Comparison of ENCODE assay signal across 8 cellular contexts in genomic region chr1:109426278-109427170, GRCh38. TPM values are rescaled to one million over a fixed set of nuclear protein-coding genes. Genes with fewer than 3 reads are reported as not detected.
DNase-seq lines count a peak whose midpoint lies in the region; TF ChIP-seq lines count a peak whose summit lies in the region.

TSS of gene PSMA5 (minus strand) at chr1:109426448. CDS start at chr1:109426330, 118 bp downstream.

- peak within 1 kb of the TSS; percentile 93 to 96 for H3K4me3 Mint-ChIP-seq in H9
- peak within 1 kb of the TSS; percentile 97 to 99 (median 99) for H3K4me3 Mint-ChIP-seq in nephron
- H3K4me3 Mint-ChIP-seq in stimulated activated naive CD8-positive, alpha-beta T cell treated with anti-CD3 and anti-CD28 coated beads, Interleukin-15, Interleukin-2, amounts not matched to agents 100 ng/mL and 50 ng/mL, for 24 hours: peak within 1 kb of the TSS; percentile 95

- no peak within 1 kb of the TSS for H4K8ac ChIP-seq in H9 (replicated peaks; ENCODE audit: insufficient read length, low read depth, low read length)

- H3K36me3 Mint-ChIP-seq in H9 (ENCODE audit: insufficient read depth in 1 of 3, low read depth in 3 of 3) (peaks cover 5 to 7% (median 5%) of the 10 kb centered on the region in 3 experiments; a peak in 3 of 7 replicates), nephron (ENCODE audit: low read depth) (peaks cover 14% of the 10 kb centered on the region)
- peaks cover 28% of the 10 kb centered on the region for H3K36me3 Mint-ChIP-seq in stimulated activated naive CD8-positive, alpha-beta T cell treated with anti-CD3 and anti-CD28 coated beads, Interleukin-15, Interleukin-2, amounts not matched to agents 100 ng/mL and 50 ng/mL, for 24 hours (ENCODE audit: low read depth)

- H3K27me3 Mint-ChIP-seq in H9 (ENCODE audit: low read depth) (no peaks in the 10 kb centered on the region), nephron (ENCODE audit: low read depth) (no peaks in the 10 kb centered on the region)
- no peaks in the 10 kb centered on the region for H3K27me3 Mint-ChIP-seq in stimulated activated naive CD8-positive, alpha-beta T cell treated with anti-CD3 and anti-CD28 coated beads, Interleukin-15, Interleukin-2, amounts not matched to agents 100 ng/mL and 50 ng/mL, for 24 hours

- no peak within 1 kb of the TSS for H3K23ac ChIP-seq in H9 (ENCODE audit: insufficient read length, low read depth, low read length)

- H3K27ac Mint-ChIP-seq in H9 (peak within 1 kb of the TSS; percentile 92 to 97 (median 95); a peak in 6 of 7 replicates), nephron (peak within 1 kb of the TSS; percentile 87 to 97 (median 97))
- peak within 1 kb of the TSS; percentile 88 for H3K27ac Mint-ChIP-seq in stimulated activated naive CD8-positive, alpha-beta T cell treated with anti-CD3 and anti-CD28 coated beads, Interleukin-15, Interleukin-2, amounts not matched to agents 100 ng/mL and 50 ng/mL, for 24 hours

- WGBS in H9 (ENCODE audit: extremely low coverage, insufficient read length, low lambda C conversion rate): no CpG with 5 or more reads among the region's 51 CpGs

- H2AK5ac ChIP-seq in H9 (ENCODE audit: insufficient read length, low read length): no peak within 1 kb of the TSS

- peak within 1 kb of the TSS; percentile 70 for H3K14ac ChIP-seq in H9 (ENCODE audit: insufficient read depth, low read length)

- H3K18ac ChIP-seq in H9 (ENCODE audit: insufficient read length, low read depth, low read length): peak within 1 kb of the TSS; percentile 61

- H3K9me3 Mint-ChIP-seq in H9 (no peaks in the 10 kb centered on the region), nephron (no peaks in the 10 kb centered on the region)
- H3K9me3 Mint-ChIP-seq in stimulated activated naive CD8-positive, alpha-beta T cell treated with anti-CD3 and anti-CD28 coated beads, Interleukin-15, Interleukin-2, amounts not matched to agents 100 ng/mL and 50 ng/mL, for 24 hours: no peaks in the 10 kb centered on the region

- H3K27me3 ChIP-seq in H9 (ENCODE audit: insufficient read depth, low read length): no peaks in the 10 kb centered on the region
- no peaks in the 10 kb centered on the region for H3K27me3 ChIP-seq in MG63

- H2BK12ac ChIP-seq in H9 (ENCODE audit: insufficient read length, low read depth, low read length): no peak within 1 kb of the TSS

- H2AFZ ChIP-seq in H9 (ENCODE audit: low read length): no peak within 1 kb of the TSS

- no peaks in the 10 kb centered on the region; the same call in 1 of the 2 replicates for H3K4me1 ChIP-seq in H9 (ENCODE audit: insufficient read depth, low read length)

- no peaks in the 10 kb centered on the region for H4K20me1 ChIP-seq in H9 (ENCODE audit: control insufficient read depth, insufficient read depth, insufficient read length)

- H2BK5ac ChIP-seq in H9 (ENCODE audit: insufficient read length, low read length): no peak within 1 kb of the TSS

- H3K9me3 ChIP-seq in H9 (ENCODE audit: control insufficient read depth, low read depth, low read length) (no peaks in the 10 kb centered on the region), MG63 (no peaks in the 10 kb centered on the region)

- no peak within 1 kb of the TSS for H3K56ac ChIP-seq in H9 (ENCODE audit: insufficient read length, low read depth, low read length)

- H3K23me2 ChIP-seq in H9 (ENCODE audit: insufficient read length, low read depth, low read length, poor library complexity, severe bottlenecking): peaks cover 2% of the 10 kb centered on the region

- no peak within 1 kb of the TSS for H4K5ac ChIP-seq in H9 (ENCODE audit: insufficient read length, low read depth, low read length)

- H3K79me2 ChIP-seq in H9 (ENCODE audit: insufficient read depth, low read length): peaks cover 18% of the 10 kb centered on the region; the same call in 1 of the 2 replicates

- H3K36me3 ChIP-seq in MG63: peaks cover 35% of the 10 kb centered on the region

- H3T11ph ChIP-seq in H9 (ENCODE audit: low read length): no peak within 1 kb of the TSS

- H3K9ac ChIP-seq in H9 (ENCODE audit: extremely low read depth, insufficient read length, low read length): peak within 1 kb of the TSS; percentile 73

- H3K4me1 Mint-ChIP-seq in H9: peaks cover 18 to 21% of the 10 kb centered on the region in 2 experiments
- peaks cover 28% of the 10 kb centered on the region for H3K4me1 Mint-ChIP-seq in nephron
- H3K4me1 Mint-ChIP-seq in stimulated activated naive CD8-positive, alpha-beta T cell treated with anti-CD3 and anti-CD28 coated beads, Interleukin-15, Interleukin-2, amounts not matched to agents 100 ng/mL and 50 ng/mL, for 24 hours (ENCODE audit: low read depth): peaks cover 43% of the 10 kb centered on the region

- no peak within 1 kb of the TSS for H2BK120ac ChIP-seq in H9 (ENCODE audit: low read depth, low read length, poor library complexity, severe bottlenecking)

- no peak within 1 kb of the TSS for H2BK20ac ChIP-seq in H9 (ENCODE audit: low read depth, low read length, poor library complexity, severe bottlenecking)

- H3K4ac ChIP-seq in H9 (ENCODE audit: low read depth, low read length): no peak within 1 kb of the TSS

- DNase-seq in ELR (ENCODE audit: low read depth) (peak; percentile 100), H9 (peak; percentile 98), MG63 (peak; percentile 100), SHP77 treated with DMSO at 0.1 percent for 48 hours (lab: John Stamatoyannopoulos, UW) (peak; percentile 97), fibroblast of the aortic adventitia (ENCODE audit: low read depth) (peak; percentile 99)
- peak; percentile 98 for DNase-seq in activated effector memory CD4-positive, alpha-beta T cell treated with anti-CD3 and anti-CD28 coated beads, Interleukin-2, amount 50 U/mL, for 16 hours

- TF ChIP-seq CTCF in H9 (conservative IDR thresholded peaks at IDR 0.05) (no peak), fibroblast of the aortic adventitia (IDR thresholded peaks at IDR 0.05; ENCODE audit: insufficient read depth, low read length) (no peak), nephron (IDR thresholded peaks at IDR 0.05; ENCODE audit: unreplicated experiment in 3 of 3) (no peak)

- H2BK15ac ChIP-seq in H9 (ENCODE audit: low read depth, low read length): no peak within 1 kb of the TSS

- peak within 1 kb of the TSS; percentile 2 for H3K27ac ChIP-seq in H9 (ENCODE audit: insufficient read length, low read depth, low read length)

- H3K4me3 ChIP-seq in MG63 (peak within 1 kb of the TSS; percentile 72), fibroblast of the aortic adventitia (ENCODE audit: low read depth, low read length) (peak within 1 kb of the TSS; percentile 76)

- no peak within 1 kb of the TSS for H4K91ac ChIP-seq in H9 (ENCODE audit: insufficient read length, low read depth, low read length)

- no peaks in the 10 kb centered on the region for H3K79me1 ChIP-seq in H9 (ENCODE audit: insufficient read depth, low read depth, low read length, poor library complexity, severe bottlenecking)

- peak within 1 kb of the TSS; percentile 75 for H3K4me2 ChIP-seq in H9 (ENCODE audit: insufficient read depth, insufficient read length, low read length)

RNA-seq across cellular contexts. Expression of gene PSMA5, which starts in this region (rescaled TPM):
- 133 and 136 TPM in 2 replicates for total RNA-seq in H9 (2021)
- 304 and 1,327 TPM in 2 replicates for total RNA-seq in MG63 (2014; rRNA removed; shearing (Covaris generic); ENCODE audit: low replicate concordance)
- total RNA-seq in fibroblast of the aortic adventitia (ENCODE audit: low replicate concordance): 40.0 and 56.1 TPM in 2 replicates

Comparison
In these comparisons a context has a peak if more than half of its experiments do, and no peak if none do; other contexts are left out.
1. Peak in every context shown above with its lines: DNase-seq, H3K4me3 ChIP-seq and H3K27ac ChIP-seq.